8 cellular contexts compared by ENCODE assay signal in genomic region chr4:185039508-185040273, GRCh38. TPM values are rescaled to one million over a fixed set of nuclear protein-coding genes. Genes with fewer than 3 reads are reported as not detected.
DNase-seq lines count a peak whose midpoint lies in the region; ATAC-seq lines count a peak whose summit lies in the region.

No MANE protein-coding gene starts in this region.

- CTCF ChIA-PET in activated naive CD4-positive, alpha-beta T cell treated with anti-CD3 and anti-CD28 coated beads, Interleukin-2, amount 10 ng/mL, durations not matched to agents 7 days and 5 days (lab: Charles Lee), result interaction anchor here (0.6 to 3.5 kb wide), 22 partner anchors 8 to 998 kb away, joined by 3 to 29 read pairs (median 4); partner anchors contain the start of gene HELT

- ATAC-seq in GM19395 (IDR thresholded peaks at IDR 0.05; ENCODE audit: unreplicated experiment) (peak; percentile 98), GM18870 (IDR thresholded peaks at IDR 0.05; ENCODE audit: unreplicated experiment) (no peak)

- peaks cover 6% of the 10 kb centered on the region for H3K4me1 Mint-ChIP-seq in activated naive CD4-positive, alpha-beta T cell treated with anti-CD3 and anti-CD28 coated beads, Interleukin-2, amount 10 ng/mL, durations not matched to agents 7 days and 5 days

- no peaks in the 10 kb centered on the region for H3K36me3 Mint-ChIP-seq in activated naive CD4-positive, alpha-beta T cell treated with anti-CD3 and anti-CD28 coated beads, Interleukin-2, amount 10 ng/mL, durations not matched to agents 7 days and 5 days

- peak; percentile 17 for DNase-seq in COLO668 (lab: John Stamatoyannopoulos, UW; ENCODE audit: unreplicated experiment)
- DNase-seq in HT1080 (ENCODE audit: low read depth), result peak; percentile 59
- DNase-seq in RPMI7951 (ENCODE audit: low read depth), result peak; percentile 69
- DNase-seq in activated naive CD4-positive, alpha-beta T cell treated with anti-CD3 and anti-CD28 coated beads, Interleukin-2, amount 10 ng/mL, durations not matched to agents 7 days and 5 days, result peak; percentile 64
- DNase-seq in glomerular visceral epithelial cell (ENCODE audit: extremely low spot score), result peak; percentile 58
- DNase-seq in renal cortical epithelial cell (ENCODE audit: low read depth), result peak; percentile 60

- H3K4me3 Mint-ChIP-seq in activated naive CD4-positive, alpha-beta T cell treated with anti-CD3 and anti-CD28 coated beads, Interleukin-2, amount 10 ng/mL, durations not matched to agents 7 days and 5 days, result no peak overlapping the region

- H3K27me3 Mint-ChIP-seq in activated naive CD4-positive, alpha-beta T cell treated with anti-CD3 and anti-CD28 coated beads, Interleukin-2, amount 10 ng/mL, durations not matched to agents 7 days and 5 days, result peaks cover 38% of the 10 kb centered on the region

- no peaks in the 10 kb centered on the region for H3K9me3 Mint-ChIP-seq in activated naive CD4-positive, alpha-beta T cell treated with anti-CD3 and anti-CD28 coated beads, Interleukin-2, amount 10 ng/mL, durations not matched to agents 7 days and 5 days

- H3K27ac Mint-ChIP-seq in activated naive CD4-positive, alpha-beta T cell treated with anti-CD3 and anti-CD28 coated beads, Interleukin-2, amount 10 ng/mL, durations not matched to agents 7 days and 5 days, result peak overlapping the region; percentile 53

RNA-seq across cellular contexts. Expression of gene HELT, which starts 21.4 kb away (rescaled TPM):
- total RNA-seq in HT1080 (2014; rRNA removed; shearing (Covaris generic)), result not detected in 2 replicates
- polyA plus RNA-seq in HT1080 (2015; cell fraction: cytosol; rRNA removed), result not detected in 2 replicates
- not detected in 2 replicates for polyA plus RNA-seq in HT1080 (2015; cell fraction: nucleus; rRNA removed)
- total RNA-seq in RPMI7951 (2014; rRNA removed; shearing (Covaris generic)), result not detected in 2 replicates
- total RNA-seq in renal cortical epithelial cell, result not detected in 2 replicates

Comparison
In these comparisons a context has a peak if more than half of its experiments do, and no peak if none do; other contexts are left out.
1. DNase-seq: peak in every context shown above with its lines; median percentile 69 in RPMI7951; 64 in activated naive CD4-positive, alpha-beta T cell treated with anti-CD3 and anti-CD28 coated beads, Interleukin-2, amount 10 ng/mL, durations not matched to agents 7 days and 5 days; 60 in renal cortical epithelial cell; 59 in HT1080; 58 in glomerular visceral epithelial cell; 17 in COLO668.